2 cellular contexts compared by ENCODE assay signal in the genomic region with DNA sequence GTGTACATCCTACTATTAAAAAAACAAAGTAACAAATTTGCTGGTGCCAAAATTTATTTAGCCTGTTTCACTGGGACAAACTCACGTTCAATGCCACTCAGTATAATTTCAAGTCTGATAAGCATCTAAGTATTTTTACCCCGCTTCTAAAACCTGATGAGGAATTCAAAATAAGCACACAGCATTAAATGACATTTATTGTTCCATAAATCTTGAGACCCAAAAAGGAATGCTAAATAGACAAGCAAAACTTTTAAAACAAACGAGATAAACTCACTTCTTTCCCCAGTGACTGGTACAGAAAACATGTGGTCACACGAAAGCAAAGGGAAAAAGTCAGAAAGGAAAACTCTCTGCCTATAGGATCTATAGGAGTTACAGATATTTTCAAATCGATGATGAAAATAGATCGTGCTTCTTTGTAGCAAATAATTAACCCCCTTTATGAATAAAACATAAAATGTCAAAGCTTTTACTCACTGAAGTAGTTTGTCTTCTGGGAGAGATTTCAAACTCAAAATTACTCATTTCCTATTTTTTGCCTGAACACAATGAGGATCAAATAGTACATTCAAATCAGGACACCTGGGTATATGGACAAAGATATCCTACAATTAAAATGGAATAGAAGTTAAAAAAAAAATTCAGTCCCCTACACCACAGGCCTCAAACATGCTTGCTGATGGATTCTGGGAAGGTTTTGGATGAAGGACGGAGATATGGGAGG.
TF ChIP-seq lines count a peak whose summit lies in the region.

No MANE protein-coding gene starts in this region.

TF ChIP-seq in IMR-90, 13 proteins besides CTCF, POLR2A, EP300 and RAD21:
- no peak for TF ChIP-seq FOS (IDR thresholded peaks at IDR 0.05; ENCODE audit: low read depth, low read length)
- TF ChIP-seq RCOR1 (IDR thresholded peaks at IDR 0.05; ENCODE audit: insufficient replicate concordance, low read length), result no peak
- no peak for TF ChIP-seq RFX5 (IDR thresholded peaks at IDR 0.05; ENCODE audit: low read depth, low read length)
- TF ChIP-seq CHD1 (IDR thresholded peaks at IDR 0.05; ENCODE audit: low read depth, low read length), result no peak
- TF ChIP-seq, protein P1, sequence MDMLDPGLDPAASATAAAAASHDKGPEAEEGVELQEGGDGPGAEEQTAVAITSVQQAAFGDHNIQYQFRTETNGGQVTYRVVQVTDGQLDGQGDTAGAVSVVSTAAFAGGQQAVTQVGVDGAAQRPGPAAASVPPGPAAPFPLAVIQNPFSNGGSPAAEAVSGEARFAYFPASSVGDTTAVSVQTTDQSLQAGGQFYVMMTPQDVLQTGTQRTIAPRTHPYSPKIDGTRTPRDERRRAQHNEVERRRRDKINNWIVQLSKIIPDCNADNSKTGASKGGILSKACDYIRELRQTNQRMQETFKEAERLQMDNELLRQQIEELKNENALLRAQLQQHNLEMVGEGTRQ (IDR thresholded peaks at IDR 0.05; ENCODE audit: low read depth, low read length), result no peak
- TF ChIP-seq BHLHE40 (IDR thresholded peaks at IDR 0.05; ENCODE audit: low read depth, low read length), result no peak
- TF ChIP-seq MAZ (IDR thresholded peaks at IDR 0.05; ENCODE audit: borderline replicate concordance, low read depth, low read length), result no peak
- TF ChIP-seq NFE2L2 (IDR thresholded peaks at IDR 0.05; ENCODE audit: low read depth, low read length), result no peak

TF ChIP-seq in GM12891, 5 proteins besides CTCF, POLR2A, EP300 and RAD21:
- TF ChIP-seq SPI1 (IDR thresholded peaks at IDR 0.05; ENCODE audit: low read depth, low read length) (no peak), TAF1 (IDR thresholded peaks at IDR 0.05; ENCODE audit: low read depth, low read length) (no peak)
TF ChIP-seq in GM12891: peak in this region for 0.
